ENCODE assay signal across 23 cellular contexts in genomic region chr3:100448079-100448478, GRCh38.
"Had no signal": no experiment of that assay in that cellular context is flagged by ENCODE, and none has a peak within 500 bp of the region (broad histone marks: within the 10 kb centered on the region; RNA-seq: fewer than 3 reads in every experiment).

No MANE protein-coding gene starts in this region.

- H3K27ac ChIP-seq: heart left ventricle, lower lobe of right lung, parathyroid adenoma, psoas muscle, right atrium auricular region, sigmoid colon, spleen, suprapubic skin, thoracic aorta, tibial artery, uterus had no signal

- DNase-seq: heart left ventricle; hypothalamus; immature natural killer cell; left ventricle myocardium superior; lower lobe of right lung; mammary epithelial cell; mesenchymal stem cell; naive thymus-derived CD8-positive, alpha-beta T cell; nucleus accumbens; psoas muscle; sigmoid colon; small intestine; spleen; stimulated activated CD4-positive, alpha-beta T cell treated with anti-CD3 and anti-CD28 coated beads, Interleukin-4, amount 100 ng/mL, for 24 hours; stimulated activated naive CD4-positive, alpha-beta T cell; tibial artery; trophoblast cell; uterus had no signal

- ATAC-seq: heart left ventricle; left ventricle myocardium superior; lower lobe of right lung; naive thymus-derived CD8-positive, alpha-beta T cell; psoas muscle; stimulated activated effector memory CD8-positive, alpha-beta T cell treated with anti-CD3 and anti-CD28 coated beads, Interleukin-12 subunit alpha, Interleukin-12 subunit beta, amount 100 ng/mL, for 72 hours had no signal
